Comparison of ENCODE assay signal across 9 cellular contexts in the genomic region with DNA sequence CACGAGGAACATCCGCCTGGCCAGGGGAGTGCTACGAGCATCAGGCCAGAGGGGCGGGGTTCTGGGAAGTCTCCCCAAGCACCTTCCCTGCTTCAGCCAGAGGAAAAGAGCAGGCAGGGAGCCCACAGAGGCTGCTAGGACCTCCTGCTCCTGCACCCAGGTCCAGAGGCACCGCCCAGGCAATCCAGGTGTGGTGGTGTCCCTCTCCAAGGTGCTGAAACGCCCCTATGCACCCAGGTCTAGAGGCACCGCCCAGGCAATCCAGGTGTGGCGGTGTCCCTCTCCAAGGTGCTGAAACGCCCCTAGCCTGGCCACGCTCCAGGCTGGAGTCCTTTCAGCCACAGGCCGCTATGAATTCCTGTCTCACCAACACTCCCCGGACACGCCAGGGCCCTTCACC. TPM values are rescaled to one million over a fixed set of nuclear protein-coding genes. Genes with fewer than 3 reads are reported as not detected.
DNase-seq lines count a peak whose midpoint lies in the region; ATAC-seq and TF ChIP-seq lines count a peak whose summit lies in the region.
"Had no signal": no experiment of that assay in that cellular context is flagged by ENCODE, and none has a peak within 500 bp of the region (broad histone marks: within the 10 kb centered on the region; RNA-seq: fewer than 3 reads in every experiment).

No MANE protein-coding gene starts in this region.

- ATAC-seq in PC-3 (peak; percentile 55), GM21717 (IDR thresholded peaks at IDR 0.05; ENCODE audit: unreplicated experiment) (no peak)

- no peak overlapping the region for H3K9ac ChIP-seq in PC-3 (ENCODE audit: low read length)

- H3K9me2 ChIP-seq in PC-3 (replicated peaks; ENCODE audit: low read length) = no peaks in the 10 kb centered on the region

- no peak for TF ChIP-seq EP300 in ovary (IDR thresholded peaks at IDR 0.05)

- peak; percentile 37 for DNase-seq in DMS79 treated with DMSO at 0.1 percent for 48 hours (lab: John Stamatoyannopoulos, UW)
- DNase-seq in PC-3 = peak; percentile 84
- DNase-seq in astrocyte of the hippocampus (ENCODE audit: low read depth, low spot score) = peak; percentile 66
- peak; percentile 71 for DNase-seq in mucosa of gallbladder (ENCODE audit: low spot score)
- no peak for DNase-seq in amygdala (lab: John Stamatoyannopoulos, UW)
- no peak for DNase-seq in ovary
- no peak for DNase-seq in NCI-H187 (lab: John Stamatoyannopoulos, UW)

- intact Hi-C loops in PC-3 (cut with micrococcal nuclease) = no loop called here
- intact Hi-C loops in ovary (cut with DNase I) = no loop called here

- H3K36me3 ChIP-seq in PC-3 (ENCODE audit: low read depth, low read length) (no peaks in the 10 kb centered on the region), ovary (no peaks in the 10 kb centered on the region)
- H3K36me3 ChIP-seq: SJCRH30 had no signal

- H3K27me3 ChIP-seq in PC-3 (ENCODE audit: low read length) = no peaks in the 10 kb centered on the region
- no peaks in the 10 kb centered on the region for H3K27me3 ChIP-seq in ovary

- WGBS in ovary, 3 donors = 14 to 26% (median 26%) methylated on average over 13 of the region's 13 CpGs

- H3K4me1 ChIP-seq in PC-3 (ENCODE audit: insufficient read depth, low read length) = no peaks in the 10 kb centered on the region
- H3K4me1 ChIP-seq in ovary (ENCODE audit: insufficient read depth) = no peaks in the 10 kb centered on the region

- POLR2A ChIA-PET in PC-3 (lab: Charles Lee; ENCODE audit: unreplicated experiment) = no interaction called here

- no peak overlapping the region for H2AFZ ChIP-seq in PC-3 (ENCODE audit: low read length)

- no peaks in the 10 kb centered on the region for H3F3A ChIP-seq in PC-3 (ENCODE audit: low read length, unreplicated experiment)

- H4K20me1 ChIP-seq in PC-3 (ENCODE audit: low read length) = no peaks in the 10 kb centered on the region

- CTCF ChIA-PET in PC-3 (lab: Charles Lee) = no interaction called here

- TF ChIP-seq CTCF in PC-3 (conservative IDR thresholded peaks at IDR 0.05; ENCODE audit: low read depth, low read length) = no peak
- no peak for TF ChIP-seq CTCF in ovary (IDR thresholded peaks at IDR 0.05)

- no peaks in the 10 kb centered on the region for H3K79me2 ChIP-seq in PC-3 (ENCODE audit: low read length)

- H3K4me2 ChIP-seq in PC-3 (ENCODE audit: low read length) = no peak overlapping the region

- H3K4me3 ChIP-seq in PC-3 (ENCODE audit: low read length) (no peak overlapping the region), ovary (no peak overlapping the region)
- H3K4me3 ChIP-seq: SJCRH30 had no signal

- H3K9me3 ChIP-seq in PC-3 (ENCODE audit: low read length) (no peaks in the 10 kb centered on the region), ovary (no peaks in the 10 kb centered on the region)
- H3K9me3 ChIP-seq: SJCRH30 had no signal

- BruUV-seq in PC-3 (replicated peaks; lab: Mats Ljungman, UMichigan) = no TSS peak

- no peak overlapping the region for H3K27ac ChIP-seq in PC-3 (ENCODE audit: low read length)
- no peak overlapping the region for H3K27ac ChIP-seq in ovary
- H3K27ac ChIP-seq: SJCRH30 had no signal

- TF ChIP-seq POLR2A in ovary (IDR thresholded peaks at IDR 0.05) = no peak

RNA-seq across cellular contexts. Expression of gene UBAC1, which starts 10.7 kb away (rescaled TPM):
- 65.9 and 77.3 TPM in 2 replicates for total RNA-seq in PC-3 (2014; rRNA removed)
- total RNA-seq in mucosa of gallbladder = 35.0 TPM
- 10 to 100 TPM; 29.4 to 42.0 (median 34.9) TPM for total RNA-seq in ovary
- 10 to 100 TPM; 19.7 to 33.3 TPM for polyA plus RNA-seq in ovary

Comparison
In these comparisons a context has a peak if more than half of its experiments do, and no peak if none do; other contexts are left out.
1. DNase-seq: peak in DMS79 treated with DMSO at 0.1 percent for 48 hours (single experiment), PC-3 (single experiment), astrocyte of the hippocampus (single experiment) and mucosa of gallbladder (single experiment); none in amygdala (0 of 56), ovary (0 of 5) and NCI-H187 (0 of 2).